23 cellular contexts compared by ENCODE assay signal in the genomic region with DNA sequence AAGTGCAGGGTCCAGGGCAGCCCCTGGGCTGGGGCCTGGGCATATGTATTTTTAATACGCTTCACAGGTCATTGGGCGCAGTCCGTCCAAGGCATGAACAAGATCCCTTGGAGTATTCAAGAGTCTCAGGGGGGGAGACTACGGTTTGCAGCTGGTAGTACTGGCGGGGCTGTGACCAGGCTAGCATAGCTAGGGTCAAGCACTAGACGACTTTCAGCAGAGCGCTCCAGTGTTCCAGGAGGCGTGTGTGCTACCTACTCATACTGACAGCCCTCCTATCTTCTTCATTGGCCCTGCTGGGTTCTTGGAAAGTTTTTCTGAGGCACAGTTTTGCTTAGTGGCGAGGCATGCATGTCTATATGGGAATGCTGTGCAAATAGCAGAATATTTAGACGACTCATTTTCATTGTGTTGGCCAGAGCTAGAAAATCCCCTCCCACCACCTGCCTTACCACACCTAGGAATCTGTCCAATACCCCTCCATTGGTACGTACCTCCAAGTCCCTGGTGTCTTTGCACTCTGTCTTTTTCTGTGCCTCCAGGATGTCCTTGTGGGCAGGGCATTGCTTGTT.
DNase-seq lines count a peak whose midpoint lies in the region; ATAC-seq, FAIRE-seq and TF ChIP-seq lines count a peak whose summit lies in the region.
"Had no signal": no experiment of that assay in that cellular context is flagged by ENCODE, and none has a peak within 500 bp of the region (broad histone marks: within the 10 kb centered on the region; RNA-seq: fewer than 3 reads in every experiment).

No MANE protein-coding gene starts in this region.

- H3K4me3 Mint-ChIP-seq in activated T-helper 1 cell treated with anti-CD3 and anti-CD28 coated beads, Interleukin-12 subunit alpha, Interleukin-12 subunit beta, Interleukin-2, Interleukin-4 antibody, amounts not matched to agents 30 ng/mL and 10 ng/mL and 1 ng/mL, durations not matched to agents 14 hours and 24 hours and 36 hours = no peak overlapping the region
- H3K4me3 Mint-ChIP-seq: CD4-positive, alpha-beta memory T cell; neural progenitor cell had no signal

- H3K27ac ChIP-seq in A549 (peak overlapping the region in 1 of 2 experiments; percentile 21; a peak in 2 of 6 replicates), PC-3 (ENCODE audit: low read length) (no peak overlapping the region), hepatocyte (peak overlapping the region; percentile 21), smooth muscle cell (ENCODE audit: low read depth) (no peak overlapping the region), right lobe of liver (no peak overlapping the region)
- H3K27ac ChIP-seq: dorsolateral prefrontal cortex, epithelial cell of prostate, neural progenitor cell had no signal

- no peaks in the 10 kb centered on the region for H3K9me3 Mint-ChIP-seq in activated T-helper 1 cell treated with anti-CD3 and anti-CD28 coated beads, Interleukin-12 subunit alpha, Interleukin-12 subunit beta, Interleukin-2, Interleukin-4 antibody, amounts not matched to agents 30 ng/mL and 10 ng/mL and 1 ng/mL, durations not matched to agents 14 hours and 24 hours and 36 hours
- H3K9me3 Mint-ChIP-seq: neural progenitor cell had no signal

- 62% methylated on average over 11 of the region's 11 CpGs for WGBS in A549 (ENCODE audit: missing lambda C conversion rate)
- 83% methylated on average over 11 of the region's 11 CpGs for WGBS in hepatocyte (ENCODE audit: low lambda C conversion rate, missing lambda C conversion rate)
- 88% methylated on average over 11 of the region's 11 CpGs for WGBS in smooth muscle cell (ENCODE audit: low lambda C conversion rate)
- WGBS in right lobe of liver (ENCODE audit: insufficient coverage, low coverage, low lambda C conversion rate, missing lambda C conversion rate) = 38% methylated on average over 3 of the region's 11 CpGs

- H3K27me3 Mint-ChIP-seq in activated T-helper 1 cell treated with anti-CD3 and anti-CD28 coated beads, Interleukin-12 subunit alpha, Interleukin-12 subunit beta, Interleukin-2, Interleukin-4 antibody, amounts not matched to agents 30 ng/mL and 10 ng/mL and 1 ng/mL, durations not matched to agents 14 hours and 24 hours and 36 hours (ENCODE audit: insufficient read depth) = peaks cover 3% of the 10 kb centered on the region
- H3K27me3 Mint-ChIP-seq: CD4-positive, alpha-beta memory T cell had no signal

- H3K4me1 Mint-ChIP-seq in activated T-helper 1 cell treated with anti-CD3 and anti-CD28 coated beads, Interleukin-12 subunit alpha, Interleukin-12 subunit beta, Interleukin-2, Interleukin-4 antibody, amounts not matched to agents 30 ng/mL and 10 ng/mL and 1 ng/mL, durations not matched to agents 14 hours and 24 hours and 36 hours (ENCODE audit: low read depth) = no peaks in the 10 kb centered on the region
- H3K4me1 Mint-ChIP-seq: CD4-positive, alpha-beta memory T cell had no signal

- no peak for TF ChIP-seq POLR2A in A549 (IDR thresholded peaks at IDR 0.05; ENCODE audit: low read length)
- TF ChIP-seq POLR2A in right lobe of liver (IDR thresholded peaks at IDR 0.05) = no peak

- H3K36me3 ChIP-seq in PC-3 (ENCODE audit: low read depth, low read length) = no peaks in the 10 kb centered on the region
- H3K36me3 ChIP-seq in hepatocyte (replicated peaks; ENCODE audit: insufficient read depth, low read depth) = no peaks in the 10 kb centered on the region
- H3K36me3 ChIP-seq in smooth muscle cell (ENCODE audit: low read depth) = no peaks in the 10 kb centered on the region
- no peaks in the 10 kb centered on the region for H3K36me3 ChIP-seq in right lobe of liver
- H3K36me3 ChIP-seq: neural progenitor cell, vagina had no signal

- H4K20me1 ChIP-seq in PC-3 (ENCODE audit: low read length) (no peaks in the 10 kb centered on the region), hepatocyte (ENCODE audit: insufficient read depth, poor library complexity, severe bottlenecking) (no peaks in the 10 kb centered on the region), smooth muscle cell (ENCODE audit: low read depth) (peaks cover 66% of the 10 kb centered on the region)

- intact Hi-C loops in PC-3 (cut with micrococcal nuclease) = no loop called here
- intact Hi-C loops in right lobe of liver (cut with DNase I) = no loop called here
- intact Hi-C loops in activated T-helper 1 cell treated with anti-CD3 and anti-CD28 coated beads, Interleukin-12 subunit alpha, Interleukin-12 subunit beta, Interleukin-2, Interleukin-4 antibody, amounts not matched to agents 30 ng/mL and 10 ng/mL and 1 ng/mL, durations not matched to agents 14 hours and 24 hours and 36 hours (cut with micrococcal nuclease) = no loop called here

- CTCF ChIA-PET in A549 (lab: Yijun Ruan, JAX) (interaction anchor here (0.9 to 1.5 kb wide), 2 partner anchors 276 to 282 kb away, joined by 3 read pairs; no protein-coding TSS in a partner anchor), PC-3 (lab: Charles Lee) (interaction anchor here (0.6 kb wide), 1 partner anchor 201 kb away, joined by 6 read pairs; no protein-coding TSS in a partner anchor)

- no peak for TF ChIP-seq EP300 in A549 (IDR thresholded peaks at IDR 0.05)

- H3K9me3 ChIP-seq in A549 = no peaks in the 10 kb centered on the region
- H3K9me3 ChIP-seq in PC-3 (ENCODE audit: low read length) = no peaks in the 10 kb centered on the region
- H3K9me3 ChIP-seq in hepatocyte (ENCODE audit: low read depth) = no peaks in the 10 kb centered on the region
- no peaks in the 10 kb centered on the region for H3K9me3 ChIP-seq in smooth muscle cell (replicated peaks; ENCODE audit: low read depth)
- no peaks in the 10 kb centered on the region for H3K9me3 ChIP-seq in right lobe of liver
- H3K9me3 ChIP-seq: vagina had no signal

- TF ChIP-seq CTCF in A549 (IDR thresholded peaks at IDR 0.05) (no peak), PC-3 (conservative IDR thresholded peaks at IDR 0.05; ENCODE audit: low read depth, low read length) (no peak), hepatocyte (IDR thresholded peaks at IDR 0.05; ENCODE audit: poor library complexity) (no peak), smooth muscle cell (IDR thresholded peaks at IDR 0.05; ENCODE audit: borderline replicate concordance, insufficient read depth, poor library complexity, severe bottlenecking) (no peak), right lobe of liver (IDR thresholded peaks at IDR 0.05) (no peak)

- H3K9me2 ChIP-seq in PC-3 (replicated peaks; ENCODE audit: low read length) (no peaks in the 10 kb centered on the region), hepatocyte (replicated peaks; ENCODE audit: insufficient read depth) (no peaks in the 10 kb centered on the region)

- H3K27me3 ChIP-seq in PC-3 (ENCODE audit: low read length) (no peaks in the 10 kb centered on the region), hepatocyte (no peaks in the 10 kb centered on the region), smooth muscle cell (ENCODE audit: low read depth) (no peaks in the 10 kb centered on the region), right lobe of liver (no peaks in the 10 kb centered on the region)
- H3K27me3 ChIP-seq: neural progenitor cell, vagina had no signal

- no peaks in the 10 kb centered on the region for H3K36me3 Mint-ChIP-seq in activated T-helper 1 cell treated with anti-CD3 and anti-CD28 coated beads, Interleukin-12 subunit alpha, Interleukin-12 subunit beta, Interleukin-2, Interleukin-4 antibody, amounts not matched to agents 30 ng/mL and 10 ng/mL and 1 ng/mL, durations not matched to agents 14 hours and 24 hours and 36 hours (ENCODE audit: low read depth)
- H3K36me3 Mint-ChIP-seq: CD4-positive, alpha-beta memory T cell had no signal

- TF ChIP-seq RAD21 in A549 (conservative IDR thresholded peaks at IDR 0.05 in 1 of 2, IDR thresholded peaks at IDR 0.05 in 1 of 2) = no peak

- H3K79me2 ChIP-seq in PC-3 (ENCODE audit: low read length) (no peaks in the 10 kb centered on the region), hepatocyte (no peaks in the 10 kb centered on the region), smooth muscle cell (ENCODE audit: low read depth) (peaks cover 29% of the 10 kb centered on the region)

- H3K4me1 ChIP-seq in A549 (peaks cover 30% of the 10 kb centered on the region), PC-3 (ENCODE audit: insufficient read depth, low read length) (peaks cover 16% of the 10 kb centered on the region), hepatocyte (ENCODE audit: insufficient read depth) (peaks cover 6% of the 10 kb centered on the region), smooth muscle cell (ENCODE audit: low read depth) (no peaks in the 10 kb centered on the region), right lobe of liver (no peaks in the 10 kb centered on the region)
- H3K4me1 ChIP-seq: neural progenitor cell had no signal

- POLR2A ChIA-PET in A549 (lab: Yijun Ruan, JAX) (no interaction called here), PC-3 (lab: Charles Lee; ENCODE audit: unreplicated experiment) (no interaction called here)

- DNase-seq in A549 (ENCODE audit: low read depth in 1 of 2, low spot score in 1 of 2) (no peak), Daoy (ENCODE audit: low read depth) (peak; percentile 46), PC-3 (peak; percentile 73), hepatocyte (ENCODE audit: low spot score) (no peak), smooth muscle cell (lab: John Stamatoyannopoulos, UW; ENCODE audit: unreplicated experiment) (no peak), right lobe of liver (no peak)
- DNase-seq in activated T-helper 1 cell treated with anti-CD3 and anti-CD28 coated beads, Interleukin-12 subunit alpha, Interleukin-12 subunit beta, Interleukin-2, Interleukin-4 antibody, amounts not matched to agents 30 ng/mL and 10 ng/mL and 1 ng/mL, durations not matched to agents 14 hours and 24 hours and 36 hours (ENCODE audit: low spot score) = no peak
- DNase-seq: activated CD4-positive, alpha-beta T cell treated with anti-CD3 and anti-CD28 coated beads for 4 hours; activated gamma-delta T cell; CD4-positive, alpha-beta memory T cell; dorsolateral prefrontal cortex; foreskin fibroblast; GOT3; left cardiac atrium; MM.1S; NCI-H146; retina; Right ventricle myocardium superior had no signal

- H3K4me3 ChIP-seq in A549 (no peak overlapping the region), PC-3 (ENCODE audit: low read length) (no peak overlapping the region), hepatocyte (no peak overlapping the region), smooth muscle cell (no peak overlapping the region), right lobe of liver (no peak overlapping the region)
- H3K4me3 ChIP-seq: dorsolateral prefrontal cortex, neural progenitor cell, vagina had no signal

- BruUV-seq in PC-3 (replicated peaks; lab: Mats Ljungman, UMichigan) = no TSS peak

- ATAC-seq in A549 (peak; percentile 18 to 43; a peak in 3 of 6 replicates), PC-3 (peak; percentile 88), right lobe of liver (no peak), GM21576 (IDR thresholded peaks at IDR 0.05; ENCODE audit: unreplicated experiment) (no peak)

- H3F3A ChIP-seq in PC-3 (ENCODE audit: low read length, unreplicated experiment) = no peaks in the 10 kb centered on the region
- no peaks in the 10 kb centered on the region for H3F3A ChIP-seq in smooth muscle cell (ENCODE audit: low read depth)

- H3K9ac ChIP-seq in PC-3 (ENCODE audit: low read length) (no peak overlapping the region), smooth muscle cell (ENCODE audit: low read depth) (no peak overlapping the region)
- H3K9ac ChIP-seq: neural progenitor cell had no signal

- H3K27ac Mint-ChIP-seq in activated T-helper 1 cell treated with anti-CD3 and anti-CD28 coated beads, Interleukin-12 subunit alpha, Interleukin-12 subunit beta, Interleukin-2, Interleukin-4 antibody, amounts not matched to agents 30 ng/mL and 10 ng/mL and 1 ng/mL, durations not matched to agents 14 hours and 24 hours and 36 hours = no peak overlapping the region
- H3K27ac Mint-ChIP-seq: CD4-positive, alpha-beta memory T cell; neural progenitor cell had no signal

- no peak for FAIRE-seq in A549 (lab: Jason Lieb, UNC)
- FAIRE-seq: TTC549 had no signal

- H3K4me2 ChIP-seq in A549 = no peak overlapping the region
- peak overlapping the region; percentile 14; the same call in 1 of the 2 replicates for H3K4me2 ChIP-seq in PC-3 (ENCODE audit: low read length)
- H3K4me2 ChIP-seq in hepatocyte = no peak overlapping the region
- no peak overlapping the region for H3K4me2 ChIP-seq in smooth muscle cell
- H3K4me2 ChIP-seq: neural progenitor cell had no signal

- H2AFZ ChIP-seq in PC-3 (ENCODE audit: low read length) (no peak overlapping the region), hepatocyte (no peak overlapping the region), smooth muscle cell (ENCODE audit: low read depth) (no peak overlapping the region)
- H2AFZ ChIP-seq: neural progenitor cell had no signal

Comparison
In these comparisons a context has a peak if more than half of its experiments do, and no peak if none do; other contexts are left out.
1. ATAC-seq: peak in A549 (2 of 2) and PC-3 (single experiment); none in right lobe of liver (0 of 4) and GM21576 (single experiment).
2. DNase-seq: peak in Daoy (single experiment) and PC-3 (single experiment); none in A549 (0 of 2), hepatocyte (single experiment), smooth muscle cell (single experiment), right lobe of liver (0 of 3) and activated T-helper 1 cell treated with anti-CD3 and anti-CD28 coated beads, Interleukin-12 subunit alpha, Interleukin-12 subunit beta, Interleukin-2, Interleukin-4 antibody, amounts not matched to agents 30 ng/mL and 10 ng/mL and 1 ng/mL, durations not matched to agents 14 hours and 24 hours and 36 hours (single experiment).